ENCODE assay signal across 20 cellular contexts in the genomic region with DNA sequence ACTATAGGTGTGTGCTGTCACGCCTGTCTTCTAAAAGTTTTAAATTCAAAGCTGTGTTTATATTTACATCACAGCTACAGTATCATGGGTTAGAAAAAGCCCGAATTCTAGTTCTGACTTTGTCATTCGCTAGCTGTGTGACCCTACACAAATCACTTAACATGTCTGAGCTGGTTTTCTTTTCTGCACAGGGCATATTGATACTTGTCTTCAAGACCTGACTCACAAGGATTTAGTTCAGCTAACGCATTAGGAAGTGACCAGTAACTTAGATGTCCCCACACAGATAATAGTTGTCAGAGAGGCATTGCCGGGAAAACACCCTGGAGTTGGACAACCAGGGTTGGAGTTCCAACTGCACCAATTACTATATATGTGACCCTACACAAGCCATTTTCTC. TPM values are rescaled to one million over a fixed set of nuclear protein-coding genes. Genes with fewer than 3 reads are reported as not detected.
DNase-seq lines count a peak whose midpoint lies in the region; ATAC-seq and TF ChIP-seq lines count a peak whose summit lies in the region.
"Had no signal": no experiment of that assay in that cellular context is flagged by ENCODE, and none has a peak within 500 bp of the region (broad histone marks: within the 10 kb centered on the region; RNA-seq: fewer than 3 reads in every experiment).

No MANE protein-coding gene starts in this region.

- no peak for TF ChIP-seq POLR2A in esophagus squamous epithelium (IDR thresholded peaks at IDR 0.05)
- no peak for TF ChIP-seq POLR2A in spleen (IDR thresholded peaks at IDR 0.05)

- H3K36me3 ChIP-seq in right atrium auricular region = no peaks in the 10 kb centered on the region
- no peaks in the 10 kb centered on the region for H3K36me3 ChIP-seq in esophagus squamous epithelium
- H3K36me3 ChIP-seq in spleen = no peaks in the 10 kb centered on the region

- H3K4me1 ChIP-seq in right atrium auricular region = peaks cover 0 to 18% of the 10 kb centered on the region in 2 donors
- H3K4me1 ChIP-seq in esophagus squamous epithelium = peaks cover 0 to 27% (median 9%) of the 10 kb centered on the region in 3 donors
- no peaks in the 10 kb centered on the region for H3K4me1 ChIP-seq in spleen

- H3K4me3 ChIP-seq in right atrium auricular region (no peak overlapping the region), esophagus squamous epithelium (no peak overlapping the region), spleen (no peak overlapping the region)
- H3K4me3 ChIP-seq: GM12878 had no signal

- TF ChIP-seq CTCF in right atrium auricular region (IDR thresholded peaks at IDR 0.05) (no peak), RWPE1 (conservative IDR thresholded peaks at IDR 0.05; ENCODE audit: low read depth) (no peak), esophagus squamous epithelium (IDR thresholded peaks at IDR 0.05) (no peak), spleen (IDR thresholded peaks at IDR 0.05 in 8 of 11, conservative IDR thresholded peaks at IDR 0.05 in 3 of 11) (no peak)

- no peak for ATAC-seq in Right ventricle myocardium superior (ENCODE audit: poor library complexity)
- ATAC-seq: GM12878, Panc1 had no signal

- intact Hi-C loops in Right ventricle myocardium superior (cut with DNase I) (no loop called here), esophagus squamous epithelium (cut with DNase I) (no loop called here), spleen (cut with DNase I; ENCODE audit: low total_unique reads) (no loop called here)

- H3K27ac ChIP-seq in right atrium auricular region (peak overlapping the region; percentile 56 to 77), RWPE1 (no peak overlapping the region), esophagus squamous epithelium (peak overlapping the region in 3 of 4 donors; percentile 4 to 69 (median 63)), spleen (peak overlapping the region in 6 of 8 donors; percentile 3 to 43 (median 26))

- H3K9me3 ChIP-seq in right atrium auricular region (no peaks in the 10 kb centered on the region), esophagus squamous epithelium (no peaks in the 10 kb centered on the region), spleen (no peaks in the 10 kb centered on the region)

- CTCF ChIA-PET in RWPE1 (lab: Yijun Ruan, JAX) = no interaction called here

- DNase-seq in right atrium auricular region (ENCODE audit: low spot score) (no peak), Right ventricle myocardium superior (no peak), RWPE1 (ENCODE audit: low spot score) (peak; percentile 35), esophagus squamous epithelium (lab: John Stamatoyannopoulos, UW) (no peak), spleen (no peak), NCI-H1436 (lab: John Stamatoyannopoulos, UW) (no peak), NCI-H146 treated with DMSO at 0.1 percent for 48 hours (lab: John Stamatoyannopoulos, UW; ENCODE audit: unreplicated experiment) (no peak), anterior cingulate cortex (lab: John Stamatoyannopoulos, UW) (no peak)
- DNase-seq: ACHN; CD4-positive, CD25-positive, alpha-beta regulatory T cell; DMS53; NCI-H1048; NCI-H187; NCI-H446 treated with DMSO at 0.1 percent for 48 hours; NCI-H748 treated with DMSO at 0.1 percent for 48 hours; SIG-M5; SW 1271 had no signal

- POLR2A ChIA-PET in RWPE1 (lab: Yijun Ruan, JAX; ENCODE audit: low non-redundant PET) = no interaction called here

- WGBS in esophagus squamous epithelium, 2 donors = 35 to 45% methylated on average over 5 of the region's 5 CpGs
- WGBS in spleen, 5 donors = 68 to 84% (median 78%) methylated on average over 5 of the region's 5 CpGs

- H3K27me3 ChIP-seq in right atrium auricular region = no peaks in the 10 kb centered on the region
- H3K27me3 ChIP-seq in esophagus squamous epithelium = no peaks in the 10 kb centered on the region
- no peaks in the 10 kb centered on the region for H3K27me3 ChIP-seq in spleen (replicated peaks in 1 of 7)

RNA-seq across cellular contexts. Expression of a gene that starts 25.9 kb away (rescaled TPM):
- total RNA-seq in right atrium auricular region (1 to 10 TPM; 1.5 to 2.3 TPM), Right ventricle myocardium superior (2.0 TPM), esophagus squamous epithelium (1 to 10 TPM; 2.8 to 4.2 (median 3.7) TPM), spleen (10 to 100 TPM; 27.9 to 49.9 (median 43.7) TPM)
- 10 to 100 TPM in 2 of 3 donors, 1 to 10 TPM in 1; 5.5 to 26.4 (median 11.8) TPM for polyA plus RNA-seq in spleen
- total RNA-seq: CD4-positive, CD25-positive, alpha-beta regulatory T cell; HT1080 had no signal
